1 cellular context compared by ENCODE assay signal in genomic region chr3:45655906-45656305, GRCh38.
TF ChIP-seq lines count a peak whose summit lies in the region.

No MANE protein-coding gene starts in this region.

TF ChIP-seq in K562, 482 proteins besides CTCF, POLR2A, EP300 and RAD21:
- TF ChIP-seq ZSCAN29 (IDR thresholded peaks at IDR 0.05), result no peak
- TF ChIP-seq SPI1 (IDR thresholded peaks at IDR 0.05; ENCODE audit: borderline replicate concordance, low read depth, low read length), result 0 out of 2 replicates have a peak, but pooled peaks have one; percentile 5
